In the genomic region with DNA sequence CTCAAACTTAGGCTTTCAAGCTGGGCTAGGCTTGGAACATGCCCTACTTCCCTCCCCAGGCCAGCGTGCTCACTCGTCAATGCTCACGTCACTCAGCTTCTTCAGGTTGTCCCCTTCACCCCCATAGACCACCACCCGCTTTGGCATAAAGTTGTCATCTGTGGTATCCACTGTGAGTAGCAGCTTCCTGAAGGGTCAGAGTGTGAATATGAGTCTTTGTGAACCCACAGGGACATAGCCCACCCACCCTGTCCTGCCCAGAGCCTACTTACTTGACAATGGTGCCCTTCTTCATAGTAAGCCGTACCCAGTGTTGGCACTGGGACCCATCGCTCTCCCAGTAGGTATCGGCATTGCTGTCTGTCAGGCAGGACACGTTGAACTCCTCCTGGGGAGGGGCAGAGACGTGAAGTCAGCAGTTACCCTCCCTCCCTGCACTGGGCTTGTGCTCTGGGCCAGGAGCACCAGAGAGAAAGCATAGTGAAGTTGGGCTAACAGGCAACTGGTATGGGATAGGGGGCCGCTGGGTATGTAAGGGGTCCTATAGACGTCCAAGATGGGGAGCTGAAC, we compare ENCODE assay signal across 12 cellular contexts. TPM values are rescaled to one million over a fixed set of nuclear protein-coding genes. Genes with fewer than 3 reads are reported as not detected.
DNase-seq lines count a peak whose midpoint lies in the region; ATAC-seq and TF ChIP-seq lines count a peak whose summit lies in the region.
"Had no signal": no experiment of that assay in that cellular context is flagged by ENCODE, and none has a peak within 500 bp of the region (broad histone marks: within the 10 kb centered on the region; RNA-seq: fewer than 3 reads in every experiment).

No MANE protein-coding gene starts in this region.

- H3K36me3 Mint-ChIP-seq in T-helper 1 cell treated with Interleukin-12 subunit alpha and Interleukin-12 subunit beta and Interleukin-4 antibody, amounts not matched to agents 30 μg/mL and 1 μg/mL, for 36 hours (ENCODE audit: low read depth), result peaks cover 25% of the 10 kb centered on the region
- H3K36me3 Mint-ChIP-seq in activated CD4-positive, alpha-beta memory T cell treated with anti-CD3 and anti-CD28 coated beads, Interleukin-2, amount 10 ng/mL, durations not matched to agents 7 days and 5 days (ENCODE audit: low read depth), result peaks cover 43% of the 10 kb centered on the region

- H3K9ac ChIP-seq in fibroblast of lung (ENCODE audit: insufficient read depth, low read length) (no peak overlapping the region), skeletal muscle tissue (ENCODE audit: low read depth in 1 of 3, low read length in 3 of 3) (peak overlapping the region; percentile 27 to 91 (median 86))

- H3K27me3 Mint-ChIP-seq in T-helper 1 cell treated with Interleukin-12 subunit alpha and Interleukin-12 subunit beta and Interleukin-4 antibody, amounts not matched to agents 30 μg/mL and 1 μg/mL, for 36 hours (ENCODE audit: low read depth), result no peaks in the 10 kb centered on the region
- no peaks in the 10 kb centered on the region for H3K27me3 Mint-ChIP-seq in activated CD4-positive, alpha-beta memory T cell treated with anti-CD3 and anti-CD28 coated beads, Interleukin-2, amount 10 ng/mL, durations not matched to agents 7 days and 5 days

- CTCF ChIA-PET in activated CD4-positive, alpha-beta memory T cell treated with anti-CD3 and anti-CD28 coated beads, Interleukin-2, amount 10 ng/mL, durations not matched to agents 7 days and 5 days (lab: Charles Lee), result interaction anchor here (3.4 to 12.8 kb wide), 4 partner anchors 23 to 293 kb away, joined by 16 to 331 read pairs (median 22); a partner anchor contains a TSS

- H3K4me1 Mint-ChIP-seq in T-helper 1 cell treated with Interleukin-12 subunit alpha and Interleukin-12 subunit beta and Interleukin-4 antibody, amounts not matched to agents 30 μg/mL and 1 μg/mL, for 36 hours (ENCODE audit: low read depth), result peaks cover 25% of the 10 kb centered on the region
- peaks cover 43% of the 10 kb centered on the region for H3K4me1 Mint-ChIP-seq in activated CD4-positive, alpha-beta memory T cell treated with anti-CD3 and anti-CD28 coated beads, Interleukin-2, amount 10 ng/mL, durations not matched to agents 7 days and 5 days

- H3K9me3 ChIP-seq in fibroblast of lung (ENCODE audit: control insufficient read depth, insufficient read depth, low read depth, low read length) (no peaks in the 10 kb centered on the region), skeletal muscle tissue (ENCODE audit: control insufficient read depth in 3 of 3, low read length in 3 of 3) (no peaks in the 10 kb centered on the region)
- H3K9me3 ChIP-seq: adrenal gland had no signal

- H3K27ac Mint-ChIP-seq in T-helper 1 cell treated with Interleukin-12 subunit alpha and Interleukin-12 subunit beta and Interleukin-4 antibody, amounts not matched to agents 30 μg/mL and 1 μg/mL, for 36 hours, result no peak overlapping the region
- no peak overlapping the region for H3K27ac Mint-ChIP-seq in activated CD4-positive, alpha-beta memory T cell treated with anti-CD3 and anti-CD28 coated beads, Interleukin-2, amount 10 ng/mL, durations not matched to agents 7 days and 5 days

- no peak for DNase-seq in T-helper 1 cell
- no peak for DNase-seq in activated CD4-positive, alpha-beta memory T cell treated with anti-CD3 and anti-CD28 coated beads, Interleukin-2, amount 10 ng/mL, durations not matched to agents 7 days and 5 days
- no peak for DNase-seq in fibroblast of lung (ENCODE audit: low read depth in 2 of 2)
- no peak for DNase-seq in stimulated activated CD4-positive, alpha-beta T cell treated with anti-CD3 and anti-CD28 coated beads, Interleukin-1b, Interleukin-23, amount 100 ng/mL, for 48 hours
- DNase-seq: 8988T; NCI-H526; stimulated activated CD4-positive, alpha-beta T cell treated with anti-CD3 and anti-CD28 coated beads, Interleukin-2, amount 100 ng/mL, for 24 hours had no signal

- H3K27ac ChIP-seq in fibroblast of lung (ENCODE audit: insufficient read depth, low read length) (no peak overlapping the region), skeletal muscle tissue (ENCODE audit: low read depth, low read length) (no peak overlapping the region)
- H3K27ac ChIP-seq: adrenal gland had no signal

- H3K27me3 ChIP-seq in fibroblast of lung (ENCODE audit: control insufficient read depth, insufficient read depth, low read length), result no peaks in the 10 kb centered on the region
- no peaks in the 10 kb centered on the region for H3K27me3 ChIP-seq in skeletal muscle tissue (ENCODE audit: control insufficient read depth in 3 of 3, insufficient read depth in 3 of 3, low read length in 3 of 3)
- H3K27me3 ChIP-seq: adrenal gland had no signal

- H3K4me3 Mint-ChIP-seq in T-helper 1 cell treated with Interleukin-12 subunit alpha and Interleukin-12 subunit beta and Interleukin-4 antibody, amounts not matched to agents 30 μg/mL and 1 μg/mL, for 36 hours, result peak overlapping the region; percentile 86
- peak overlapping the region; percentile 81 for H3K4me3 Mint-ChIP-seq in activated CD4-positive, alpha-beta memory T cell treated with anti-CD3 and anti-CD28 coated beads, Interleukin-2, amount 10 ng/mL, durations not matched to agents 7 days and 5 days

- peaks cover 13% of the 10 kb centered on the region for H3K4me1 ChIP-seq in fibroblast of lung (ENCODE audit: control insufficient read depth, extremely low read depth, insufficient read depth, low read length)
- H3K4me1 ChIP-seq in skeletal muscle tissue (ENCODE audit: control insufficient read depth in 3 of 3, insufficient read depth in 3 of 3, low read length in 3 of 3), result peaks cover 41 to 50% (median 42%) of the 10 kb centered on the region in 3 donors

- H3K9me3 Mint-ChIP-seq in T-helper 1 cell treated with Interleukin-12 subunit alpha and Interleukin-12 subunit beta and Interleukin-4 antibody, amounts not matched to agents 30 μg/mL and 1 μg/mL, for 36 hours, result no peaks in the 10 kb centered on the region
- H3K9me3 Mint-ChIP-seq in activated CD4-positive, alpha-beta memory T cell treated with anti-CD3 and anti-CD28 coated beads, Interleukin-2, amount 10 ng/mL, durations not matched to agents 7 days and 5 days, result no peaks in the 10 kb centered on the region

- no peak overlapping the region for H2AFZ ChIP-seq in fibroblast of lung (ENCODE audit: low read length)

- ATAC-seq in GM18520 (IDR thresholded peaks at IDR 0.05; ENCODE audit: unreplicated experiment), result no peak
- ATAC-seq in GM21381 (IDR thresholded peaks at IDR 0.05; ENCODE audit: unreplicated experiment), result no peak

- POLR2A ChIA-PET in activated CD4-positive, alpha-beta memory T cell treated with anti-CD3 and anti-CD28 coated beads, Interleukin-2, amount 10 ng/mL, durations not matched to agents 7 days and 5 days (lab: Charles Lee), result interaction anchor here (0.9 to 5.8 kb wide), 14 partner anchors 23 to 575 kb away, joined by 3 to 76 read pairs (median 31); a partner anchor contains a TSS

- peak overlapping the region; percentile 97 for H3K4me2 ChIP-seq in fibroblast of lung (ENCODE audit: extremely low read depth, insufficient read depth, low read length)

- no peaks in the 10 kb centered on the region for H4K20me1 ChIP-seq in fibroblast of lung (ENCODE audit: control insufficient read depth, extremely low read depth, insufficient read depth, low read length)

- H3K36me3 ChIP-seq in fibroblast of lung (ENCODE audit: control insufficient read depth, insufficient read depth, low read length) (peaks cover 32% of the 10 kb centered on the region), skeletal muscle tissue (ENCODE audit: control insufficient read depth in 3 of 3, insufficient read depth in 3 of 3, low read length in 3 of 3) (peaks cover 61 to 63% (median 62%) of the 10 kb centered on the region in 3 donors)

- H3K4me3 ChIP-seq in fibroblast of lung (replicated peaks in 1 of 4; ENCODE audit: control extremely low read depth in 1 of 4, insufficient read depth in 1 of 4, low read depth in 3 of 4, low read length in 4 of 4) (peak overlapping the region; percentile 79 to 96 (median 90)), skeletal muscle tissue (ENCODE audit: low read length in 3 of 3) (peak overlapping the region; percentile 84 to 95 (median 94))

- H3K79me2 ChIP-seq in fibroblast of lung (ENCODE audit: control insufficient read depth, insufficient read depth, low read length), result peaks cover 32% of the 10 kb centered on the region

- TF ChIP-seq CTCF in fibroblast of lung (conservative IDR thresholded peaks at IDR 0.05 in 1 of 2, IDR thresholded peaks at IDR 0.05 in 1 of 2; ENCODE audit: low read depth in 1 of 2, low read length in 2 of 2), result no peak

RNA-seq across cellular contexts. Expression of a gene that starts 1.7 kb away (rescaled TPM):
- 10 to 100 TPM; 40.3 to 43.5 TPM for total RNA-seq in activated CD4-positive, alpha-beta memory T cell treated with anti-CD3 and anti-CD28 coated beads, Interleukin-2, amount 10 ng/mL, durations not matched to agents 7 days and 5 days
- total RNA-seq in fibroblast of lung, result 14.4 and 20.3 TPM in 2 replicates
- polyA plus RNA-seq in fibroblast of lung, result 33.7 and 51.0 TPM in 2 replicates
- 26.6 and 43.7 TPM in 2 replicates for polyA plus RNA-seq in fibroblast of lung (2012)
- 56.3 and 68.6 TPM in 2 replicates for polyA minus RNA-seq in fibroblast of lung (ENCODE audit: low replicate concordance)
- total RNA-seq in skeletal muscle tissue, result 8.9 TPM

RNA-seq across cellular contexts. Expression of a gene that starts 2.7 kb away (rescaled TPM):
- total RNA-seq in activated CD4-positive, alpha-beta memory T cell treated with anti-CD3 and anti-CD28 coated beads, Interleukin-2, amount 10 ng/mL, durations not matched to agents 7 days and 5 days, result 10 to 100 TPM; 67.1 to 74.9 TPM
- 158 and 162 TPM in 2 replicates for total RNA-seq in fibroblast of lung
- polyA plus RNA-seq in fibroblast of lung, result 129 and 156 TPM in 2 replicates
- 127 and 159 TPM in 2 replicates for polyA plus RNA-seq in fibroblast of lung (2012)
- polyA minus RNA-seq in fibroblast of lung (ENCODE audit: low replicate concordance), result 249 and 261 TPM in 2 replicates
- 149 TPM for total RNA-seq in skeletal muscle tissue

RNA-seq across cellular contexts. Expression of a gene that starts 23.0 kb away (rescaled TPM):
- 10 to 100 TPM; 18.2 to 18.5 TPM for total RNA-seq in activated CD4-positive, alpha-beta memory T cell treated with anti-CD3 and anti-CD28 coated beads, Interleukin-2, amount 10 ng/mL, durations not matched to agents 7 days and 5 days
- total RNA-seq in fibroblast of lung (35.7 and 49.5 TPM in 2 replicates), skeletal muscle tissue (34.4 TPM)
- polyA plus RNA-seq in fibroblast of lung, result 47.2 and 59.0 TPM in 2 replicates
- 34.7 and 46.5 TPM in 2 replicates for polyA plus RNA-seq in fibroblast of lung (2012)
- polyA minus RNA-seq in fibroblast of lung (ENCODE audit: low replicate concordance), result 15.2 and 18.6 TPM in 2 replicates
